ENCODE assay signal across 27 cellular contexts in genomic region chr14:102344485-102344884, GRCh38.
DNase-seq lines count a peak whose midpoint lies in the region; ATAC-seq and TF ChIP-seq lines count a peak whose summit lies in the region.
"Had no signal": no experiment of that assay in that cellular context is flagged by ENCODE, and none has a peak within 500 bp of the region (broad histone marks: within the 10 kb centered on the region; RNA-seq: fewer than 3 reads in every experiment).

No MANE protein-coding gene starts in this region.

- peak overlapping the region; percentile 48 for H3K27ac Mint-ChIP-seq in central memory CD8-positive, alpha-beta T cell (ENCODE audit: low read depth)
- peak overlapping the region; percentile 64 for H3K27ac Mint-ChIP-seq in stimulated activated memory B cell treated with anti-CD40 and anti-IgM and Interleukin-4, amounts not matched to agents 10 μg/mL and 1 μg/mL and 100 μg/mL, for 72 hours
- H3K27ac Mint-ChIP-seq: activated CD8-positive, alpha-beta T cell treated with anti-CD3 and anti-CD28 coated beads for 36 hours; activated naive CD8-positive, alpha-beta T cell treated with anti-CD3 and anti-CD28 coated beads, Interleukin-2, amount 10 ng/mL, durations not matched to agents 7 days and 5 days; memory B cell had no signal

- ATAC-seq in RWPE2 (ENCODE audit: low read depth) (peak; percentile 8; the same call in 2 of the 3 replicates), GM21381 (IDR thresholded peaks at IDR 0.05; ENCODE audit: unreplicated experiment) (no peak)
- ATAC-seq in central memory CD8-positive, alpha-beta T cell (replicated peaks; ENCODE audit: extremely low read depth, poor library complexity, severe bottlenecking): no peak
- ATAC-seq in stimulated activated memory B cell treated with anti-CD40 and anti-IgM and Interleukin-4, amounts not matched to agents 10 μg/mL and 1 μg/mL and 100 μg/mL, for 72 hours: no peak
- ATAC-seq: activated CD8-positive, alpha-beta T cell treated with anti-CD3 and anti-CD28 coated beads for 36 hours; left cardiac atrium; upper lobe of right lung had no signal

- H3K36me3 Mint-ChIP-seq in central memory CD8-positive, alpha-beta T cell (ENCODE audit: insufficient read depth): peaks cover 41% of the 10 kb centered on the region
- H3K36me3 Mint-ChIP-seq in stimulated activated memory B cell treated with anti-CD40 and anti-IgM and Interleukin-4, amounts not matched to agents 10 μg/mL and 1 μg/mL and 100 μg/mL, for 72 hours: peaks cover 56% of the 10 kb centered on the region

- no peaks in the 10 kb centered on the region for H3K27me3 Mint-ChIP-seq in central memory CD8-positive, alpha-beta T cell
- H3K27me3 Mint-ChIP-seq in stimulated activated memory B cell treated with anti-CD40 and anti-IgM and Interleukin-4, amounts not matched to agents 10 μg/mL and 1 μg/mL and 100 μg/mL, for 72 hours: no peaks in the 10 kb centered on the region
- H3K27me3 Mint-ChIP-seq: activated CD8-positive, alpha-beta T cell treated with anti-CD3 and anti-CD28 coated beads for 36 hours; activated naive CD8-positive, alpha-beta T cell treated with anti-CD3 and anti-CD28 coated beads, Interleukin-2, amount 10 ng/mL, durations not matched to agents 7 days and 5 days; memory B cell had no signal

- H3K4me1 Mint-ChIP-seq in central memory CD8-positive, alpha-beta T cell: no peaks in the 10 kb centered on the region
- H3K4me1 Mint-ChIP-seq in stimulated activated memory B cell treated with anti-CD40 and anti-IgM and Interleukin-4, amounts not matched to agents 10 μg/mL and 1 μg/mL and 100 μg/mL, for 72 hours: peaks cover 5% of the 10 kb centered on the region
- H3K4me1 Mint-ChIP-seq: activated naive CD8-positive, alpha-beta T cell treated with anti-CD3 and anti-CD28 coated beads, Interleukin-2, amount 10 ng/mL, durations not matched to agents 7 days and 5 days; H9; memory B cell had no signal

- H3K4me1 ChIP-seq in RWPE2 (ENCODE audit: insufficient read depth, poor library complexity, severe bottlenecking): no peaks in the 10 kb centered on the region
- H3K4me1 ChIP-seq: BLaER1, Caco-2, SJSA1, upper lobe of right lung had no signal

- DNase-seq in RWPE2 (ENCODE audit: low spot score) (no peak), medulla oblongata (ENCODE audit: extremely low spot score) (peak; percentile 93), GM19240 (ENCODE audit: insufficient read length, low spot score) (no peak), UCSD-AML1 (lab: John Stamatoyannopoulos, UW; ENCODE audit: unreplicated experiment) (no peak), GM10266 (ENCODE audit: extremely low spot score) (no peak)
- DNase-seq in central memory CD8-positive, alpha-beta T cell (ENCODE audit: low spot score in 2 of 2): no peak
- DNase-seq: activated CD8-positive, alpha-beta T cell treated with anti-CD3 and anti-CD28 coated beads for 36 hours; activated gamma-delta T cell; activated naive CD8-positive, alpha-beta T cell treated with anti-CD3 and anti-CD28 coated beads, Interleukin-2, amount 10 ng/mL, durations not matched to agents 7 days and 5 days; activated T-cell treated with anti-CD3 and anti-CD28 coated beads for 4 hours; Caco-2; GF-D8; H9; left cardiac atrium; MM.1S; NCI-H1417 treated with DMSO at 0.1 percent for 48 hours; NCI-H2081 treated with DMSO at 0.1 percent for 48 hours; NCI-H446; NCI-H82; T-helper 1 cell; upper lobe of right lung had no signal

- H3K9me3 ChIP-seq in RWPE2 (ENCODE audit: severe bottlenecking): no peaks in the 10 kb centered on the region
- H3K9me3 ChIP-seq: BLaER1, Caco-2, SJSA1, upper lobe of right lung had no signal

- TF ChIP-seq CTCF in RWPE2 (IDR thresholded peaks at IDR 0.05; ENCODE audit: poor library complexity, severe bottlenecking) (no peak), GM10266 (IDR thresholded peaks at IDR 0.05; ENCODE audit: control insufficient read depth, insufficient read depth, low read depth, missing control alignments) (no peak)

- peaks cover 83% of the 10 kb centered on the region for H3K36me3 ChIP-seq in RWPE2 (ENCODE audit: low read depth)

- H3K27me3 ChIP-seq in RWPE2 (ENCODE audit: insufficient read depth, poor library complexity, severe bottlenecking): no peaks in the 10 kb centered on the region
- H3K27me3 ChIP-seq: BLaER1, SJSA1, upper lobe of right lung had no signal

- H3K9me3 Mint-ChIP-seq in central memory CD8-positive, alpha-beta T cell: no peaks in the 10 kb centered on the region
- no peaks in the 10 kb centered on the region for H3K9me3 Mint-ChIP-seq in stimulated activated memory B cell treated with anti-CD40 and anti-IgM and Interleukin-4, amounts not matched to agents 10 μg/mL and 1 μg/mL and 100 μg/mL, for 72 hours
- H3K9me3 Mint-ChIP-seq: activated CD8-positive, alpha-beta T cell treated with anti-CD3 and anti-CD28 coated beads for 36 hours; activated naive CD8-positive, alpha-beta T cell treated with anti-CD3 and anti-CD28 coated beads, Interleukin-2, amount 10 ng/mL, durations not matched to agents 7 days and 5 days; H9; memory B cell had no signal

- no peak overlapping the region for H3K4me3 ChIP-seq in RWPE2 (ENCODE audit: severe bottlenecking)
- H3K4me3 ChIP-seq: BLaER1, SJSA1, upper lobe of right lung had no signal

- no peak overlapping the region for H3K27ac ChIP-seq in RWPE2 (ENCODE audit: poor library complexity, severe bottlenecking)
- H3K27ac ChIP-seq: BLaER1, KMS-11, SJSA1, upper lobe of right lung had no signal

- no peak overlapping the region for H3K4me3 Mint-ChIP-seq in central memory CD8-positive, alpha-beta T cell
- no peak overlapping the region for H3K4me3 Mint-ChIP-seq in stimulated activated memory B cell treated with anti-CD40 and anti-IgM and Interleukin-4, amounts not matched to agents 10 μg/mL and 1 μg/mL and 100 μg/mL, for 72 hours
- H3K4me3 Mint-ChIP-seq: activated CD8-positive, alpha-beta T cell treated with anti-CD3 and anti-CD28 coated beads for 36 hours; activated naive CD8-positive, alpha-beta T cell treated with anti-CD3 and anti-CD28 coated beads, Interleukin-2, amount 10 ng/mL, durations not matched to agents 7 days and 5 days; H9; memory B cell had no signal
